8 cellular contexts compared by ENCODE assay signal in the genomic region with DNA sequence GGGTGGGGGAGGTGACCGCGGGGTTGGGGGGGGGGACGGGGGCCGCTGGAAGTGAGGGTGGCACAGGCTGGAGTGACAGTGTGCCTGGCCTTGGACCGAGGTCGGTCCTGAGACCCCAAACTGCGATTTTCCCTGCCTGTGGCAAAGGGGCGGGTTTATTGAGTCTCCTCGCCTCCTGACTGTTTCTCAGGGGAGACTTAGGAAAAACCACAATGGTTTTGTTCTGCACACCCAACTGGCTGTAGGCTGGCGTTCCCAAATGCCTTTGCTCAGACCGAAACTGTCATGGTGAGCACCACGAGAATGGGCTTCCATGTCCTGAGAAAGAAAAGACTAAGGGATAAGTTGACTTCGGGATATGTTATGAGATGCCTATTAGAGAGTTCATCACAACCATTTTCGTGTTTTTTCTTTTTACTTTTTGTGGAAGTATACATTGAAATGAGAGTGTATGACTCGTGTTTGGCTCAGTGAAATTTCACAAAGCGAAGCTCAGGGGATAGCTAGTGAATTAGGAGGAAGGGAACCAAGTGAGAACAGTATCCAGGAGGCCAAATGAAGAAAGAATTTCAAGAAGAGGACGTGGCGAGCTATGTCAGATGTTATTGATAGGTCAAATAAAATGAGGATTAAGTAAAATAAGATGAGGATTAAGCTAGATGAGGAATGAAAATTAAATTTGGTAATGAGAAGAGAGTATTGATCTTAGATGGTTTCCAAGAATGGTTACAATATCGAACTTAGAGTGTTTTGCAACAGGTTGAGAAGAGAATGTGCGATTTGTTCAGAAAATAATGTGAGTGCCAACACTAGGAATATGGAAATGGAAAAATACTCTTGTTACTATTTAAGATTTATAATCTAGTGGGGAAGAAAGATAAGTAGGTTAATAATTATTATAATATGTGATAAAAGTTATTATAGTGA. TPM values are rescaled to one million over a fixed set of nuclear protein-coding genes. Genes with fewer than 3 reads are reported as not detected.
DNase-seq lines count a peak whose midpoint lies in the region; ATAC-seq, FAIRE-seq and TF ChIP-seq lines count a peak whose summit lies in the region.

No MANE protein-coding gene starts in this region.

- DNase-seq in BE2C, result no peak
- DNase-seq in GM18507 (ENCODE audit: extremely low spot score, insufficient read length, low read depth), result no peak
- DNase-seq in SJSA1 (ENCODE audit: low read depth in 1 of 2, low spot score in 2 of 2), result peak in 1 of 2 experiments; percentile 35
- peak; percentile 46 to 65 for DNase-seq in foreskin keratinocyte
- peak in 1 of 5 donors; percentile 17 for DNase-seq in ovary
- no peak for DNase-seq in NCI-H510A (lab: John Stamatoyannopoulos, UW)
- no peak for DNase-seq in NCI-H345 (lab: John Stamatoyannopoulos, UW)

- H3K4me3 ChIP-seq in BE2C (ENCODE audit: low read depth, low read length) (peak overlapping the region; percentile 90), SJSA1 (peak overlapping the region; percentile 89), ovary (peak overlapping the region; percentile 81)

- no peaks in the 10 kb centered on the region for H3K27me3 ChIP-seq in BE2C
- H3K27me3 ChIP-seq in SJSA1 (replicated peaks), result no peaks in the 10 kb centered on the region
- H3K27me3 ChIP-seq in foreskin keratinocyte, result no peaks in the 10 kb centered on the region
- H3K27me3 ChIP-seq in ovary, result no peaks in the 10 kb centered on the region

- TF ChIP-seq CTCF in BE2C (IDR thresholded peaks at IDR 0.05; ENCODE audit: low read depth, low read length), result no peak
- TF ChIP-seq CTCF in foreskin keratinocyte (conservative IDR thresholded peaks at IDR 0.05), result no peak
- no peak for TF ChIP-seq CTCF in ovary (IDR thresholded peaks at IDR 0.05)

- H3K9me3 ChIP-seq in BE2C, result no peaks in the 10 kb centered on the region
- H3K9me3 ChIP-seq in SJSA1 (replicated peaks), result no peaks in the 10 kb centered on the region
- no peaks in the 10 kb centered on the region for H3K9me3 ChIP-seq in ovary

- H3K27ac ChIP-seq in SJSA1, result peak overlapping the region; percentile 5; the same call in 1 of the 2 replicates
- H3K27ac ChIP-seq in foreskin keratinocyte, result peak overlapping the region; percentile 74
- H3K27ac ChIP-seq in ovary, result no peak overlapping the region

- FAIRE-seq in GM18507 (lab: Jason Lieb, UNC), result peak; percentile 46

- H3K36me3 ChIP-seq in BE2C (peaks cover 6% of the 10 kb centered on the region; the same call in 1 of the 2 replicates), SJSA1 (peaks cover 3% of the 10 kb centered on the region; the same call in 1 of the 2 replicates), ovary (no peaks in the 10 kb centered on the region)

- ATAC-seq in foreskin keratinocyte (peak; percentile 60), GM21786 (IDR thresholded peaks at IDR 0.05; ENCODE audit: unreplicated experiment) (no peak)

- intact Hi-C loops in ovary (cut with DNase I), result no loop called here

- no peak for TF ChIP-seq POLR2A in ovary (IDR thresholded peaks at IDR 0.05)

- 21 to 22% (median 22%) methylated on average over 19 to 20 of the region's 20 CpGs for WGBS in ovary, 3 donors

- H3K4me1 ChIP-seq in BE2C (no peaks in the 10 kb centered on the region), SJSA1 (replicated peaks) (0 out of 2 replicates have a peak, but pooled peaks cover 3% of the 10 kb centered on the region), foreskin keratinocyte (peaks cover 14% of the 10 kb centered on the region), ovary (ENCODE audit: insufficient read depth) (peaks cover 1% of the 10 kb centered on the region)

- TF ChIP-seq EP300 in ovary (IDR thresholded peaks at IDR 0.05), result no peak

RNA-seq across cellular contexts. Expression of gene NET1, which starts 0.9 kb away (rescaled TPM):
- 16.6 TPM for polyA plus RNA-seq in BE2C (2012; ENCODE audit: insufficient read depth, insufficient read length, low read depth)
- total RNA-seq in SJSA1 (2014; rRNA removed; shearing (Covaris generic)), result 38.1 and 52.4 TPM in 2 replicates
- total RNA-seq in foreskin keratinocyte, result 164 and 203 TPM in 2 replicates
- 63.4 and 64.3 TPM in 2 replicates for polyA plus RNA-seq in foreskin keratinocyte
- 10 to 100 TPM; 31.0 to 79.2 (median 60.4) TPM for total RNA-seq in ovary
- 10 to 100 TPM; 40.1 to 51.0 TPM for polyA plus RNA-seq in ovary

RNA-seq across cellular contexts. Expression of gene TUBAL3, which starts 8.6 kb away (rescaled TPM):
- not detected for polyA plus RNA-seq in BE2C (2012; ENCODE audit: insufficient read depth, insufficient read length, low read depth)
- not detected in 2 replicates for total RNA-seq in SJSA1 (2014; rRNA removed; shearing (Covaris generic))
- total RNA-seq in foreskin keratinocyte, result 0.60 and 1.1 TPM in 2 replicates
- polyA plus RNA-seq in foreskin keratinocyte, result 0.35 and 1.0 TPM in 2 replicates
- under 1 TPM in 3 of 7 donors, not detected in 4; 0.15 to 0.34 (median 0.15) TPM for total RNA-seq in ovary
- not detected for polyA plus RNA-seq in ovary

RNA-seq across cellular contexts. Expression of gene UCN3, which starts 48.5 kb away (rescaled TPM):
- polyA plus RNA-seq in BE2C (2012; ENCODE audit: insufficient read depth, insufficient read length, low read depth), result not detected
- not detected in 2 replicates for total RNA-seq in SJSA1 (2014; rRNA removed; shearing (Covaris generic))
- not detected in 2 replicates for total RNA-seq in foreskin keratinocyte
- not detected in 2 replicates for polyA plus RNA-seq in foreskin keratinocyte
- not detected for total RNA-seq in ovary
- not detected for polyA plus RNA-seq in ovary

Comparison
In these comparisons a context has a peak if more than half of its experiments do, and no peak if none do; other contexts are left out.
1. DNase-seq: peak in foreskin keratinocyte (2 of 2); none in BE2C (single experiment), GM18507 (single experiment), NCI-H510A (single experiment) and NCI-H345 (single experiment).
2. H3K27ac ChIP-seq: peak in SJSA1 (single experiment) and foreskin keratinocyte (single experiment); none in ovary (0 of 2).
3. Peak in every context shown above with its lines, with median percentiles within 50 percentile points of each other: H3K4me3 ChIP-seq.